ENCODE assay signal across 8 cellular contexts in genomic region chr14:35809597-35809996, GRCh38. TPM values are rescaled to one million over a fixed set of nuclear protein-coding genes. Genes with fewer than 3 reads are reported as not detected.
A peak's percentile ranks its signal among the peaks of the same experiment; 100 is the strongest.
DNase-seq lines count a peak whose midpoint lies in the region; ATAC-seq and TF ChIP-seq lines count a peak whose summit lies in the region.

No MANE protein-coding gene starts in this region.

- H3K27ac ChIP-seq in Karpas-422 (ENCODE audit: low read length), result peak overlapping the region; percentile 1; the same call in 1 of the 2 replicates

- H3K4me3 ChIP-seq in AG10803 (ENCODE audit: low read length) (peak overlapping the region; percentile 80), Karpas-422 (ENCODE audit: low read length) (peak overlapping the region; percentile 98; the same call in 1 of the 2 replicates)

- peaks cover 17% of the 10 kb centered on the region for H3K36me3 Mint-ChIP-seq in central memory CD8-positive, alpha-beta T cell (ENCODE audit: insufficient read depth)
- peaks cover 3% of the 10 kb centered on the region for H3K36me3 Mint-ChIP-seq in nephron progenitor cell (ENCODE audit: low read depth)

- peaks cover 40% of the 10 kb centered on the region for H3K79me2 ChIP-seq in Karpas-422 (ENCODE audit: low read length)

- peak overlapping the region; percentile 100 for H3K27ac Mint-ChIP-seq in central memory CD8-positive, alpha-beta T cell (ENCODE audit: low read depth)
- H3K27ac Mint-ChIP-seq in nephron progenitor cell, result peak overlapping the region; percentile 96

- no peaks in the 10 kb centered on the region for H3K27me3 ChIP-seq in Karpas-422 (ENCODE audit: low read length)

- CTCF ChIA-PET in HEK293T (lab: Yijun Ruan, JAX), result interaction anchor here (1.5 kb wide), 1 partner anchor 9 kb away, joined by 9 read pairs; no protein-coding TSS in a partner anchor

- H3K27me3 Mint-ChIP-seq in central memory CD8-positive, alpha-beta T cell, result no peaks in the 10 kb centered on the region
- H3K27me3 Mint-ChIP-seq in nephron progenitor cell (ENCODE audit: low read depth, poor library complexity), result no peaks in the 10 kb centered on the region

- H2AFZ ChIP-seq in Karpas-422 (ENCODE audit: low read length), result peak overlapping the region; percentile 22

- peaks cover 34% of the 10 kb centered on the region for H3K4me1 Mint-ChIP-seq in central memory CD8-positive, alpha-beta T cell
- peaks cover 18% of the 10 kb centered on the region for H3K4me1 Mint-ChIP-seq in nephron progenitor cell

- no peaks in the 10 kb centered on the region; the same call in 1 of the 2 replicates for H4K20me1 ChIP-seq in Karpas-422 (ENCODE audit: insufficient read depth, low read depth, low read length)

- H3K4me1 ChIP-seq in Karpas-422 (ENCODE audit: low read length), result peaks cover 24% of the 10 kb centered on the region

- no peak for TF ChIP-seq CTCF in AG10803 (conservative IDR thresholded peaks at IDR 0.05; ENCODE audit: low read length)
- no peak for TF ChIP-seq CTCF in nephron progenitor cell (IDR thresholded peaks at IDR 0.05)

- H3K4me2 ChIP-seq in Karpas-422 (ENCODE audit: low read depth, low read length, poor library complexity, severe bottlenecking), result peak overlapping the region; percentile 88

- H3K9me2 ChIP-seq in Karpas-422 (replicated peaks; ENCODE audit: insufficient read depth, low read length), result no peaks in the 10 kb centered on the region

- DNase-seq in AG10803 (ENCODE audit: low read depth), result no peak
- no peak for DNase-seq in Karpas-422
- no peak for DNase-seq in central memory CD8-positive, alpha-beta T cell (ENCODE audit: low spot score in 2 of 2)
- no peak for DNase-seq in nephron progenitor cell
- no peak for DNase-seq in SIG-M5 (lab: John Stamatoyannopoulos, UW)
- no peak for DNase-seq in HEK293T (ENCODE audit: extremely low spot score)

- H3K9me3 ChIP-seq in Karpas-422 (ENCODE audit: low read length), result no peaks in the 10 kb centered on the region

- no peaks in the 10 kb centered on the region; the same call in 1 of the 2 replicates for H3K36me3 ChIP-seq in Karpas-422 (ENCODE audit: insufficient read depth, low read length)

- H3K9ac ChIP-seq in Karpas-422 (ENCODE audit: low read length), result peak overlapping the region; percentile 87; the same call in 1 of the 2 replicates

- no peaks in the 10 kb centered on the region for H3K9me3 Mint-ChIP-seq in central memory CD8-positive, alpha-beta T cell
- peaks cover 5% of the 10 kb centered on the region for H3K9me3 Mint-ChIP-seq in nephron progenitor cell

- POLR2A ChIA-PET in HEK293T (lab: Yijun Ruan, JAX), result interaction anchor here (1.0 to 2.0 kb wide), 3 partner anchors 9 to 511 kb away, joined by 5 to 9 read pairs (median 7); partner anchors contain the start of genes BRMS1L and MBIP

- peak overlapping the region; percentile 90 for H3K4me3 Mint-ChIP-seq in central memory CD8-positive, alpha-beta T cell
- H3K4me3 Mint-ChIP-seq in nephron progenitor cell, result peak overlapping the region; percentile 68

- no peak for ATAC-seq in central memory CD8-positive, alpha-beta T cell (replicated peaks; ENCODE audit: extremely low read depth, poor library complexity, severe bottlenecking)
- no peak for ATAC-seq in GM18519 (IDR thresholded peaks at IDR 0.05; ENCODE audit: low FRiP score, unreplicated experiment)
- no peak for ATAC-seq in GM18867 (IDR thresholded peaks at IDR 0.05; ENCODE audit: unreplicated experiment)

TF ChIP-seq in HEK293T, 16 proteins besides CTCF, POLR2A, EP300 and RAD21:
- TF ChIP-seq FOXM1 (IDR thresholded peaks at IDR 0.05; ENCODE audit: borderline replicate concordance), result no peak
- no peak for TF ChIP-seq ZNF384 (IDR thresholded peaks at IDR 0.05)
- no peak for TF ChIP-seq LEF1 (IDR thresholded peaks at IDR 0.05; ENCODE audit: borderline replicate concordance)
- no peak for TF ChIP-seq ARNT (IDR thresholded peaks at IDR 0.05)
- no peak for TF ChIP-seq FOXK2 (IDR thresholded peaks at IDR 0.05)
- no peak for TF ChIP-seq NFRKB (IDR thresholded peaks at IDR 0.05)
- no peak for TF ChIP-seq SUZ12 (IDR thresholded peaks at IDR 0.05)
- TF ChIP-seq L3MBTL2 (conservative IDR thresholded peaks at IDR 0.05), result no peak
- TF ChIP-seq HDGF (IDR thresholded peaks at IDR 0.05; ENCODE audit: borderline replicate concordance), result no peak
- no peak for TF ChIP-seq ELF4 (IDR thresholded peaks at IDR 0.05)
- TF ChIP-seq TARDBP (IDR thresholded peaks at IDR 0.05), result no peak
- TF ChIP-seq CTBP1 (IDR thresholded peaks at IDR 0.05; ENCODE audit: borderline replicate concordance), result no peak
- no peak for TF ChIP-seq BHLHE40 (IDR thresholded peaks at IDR 0.05; ENCODE audit: borderline replicate concordance)
- TF ChIP-seq SP1 (IDR thresholded peaks at IDR 0.05), result no peak
- TF ChIP-seq FOXA1 (IDR thresholded peaks at IDR 0.05), result no peak
- TF ChIP-seq, protein P1, sequence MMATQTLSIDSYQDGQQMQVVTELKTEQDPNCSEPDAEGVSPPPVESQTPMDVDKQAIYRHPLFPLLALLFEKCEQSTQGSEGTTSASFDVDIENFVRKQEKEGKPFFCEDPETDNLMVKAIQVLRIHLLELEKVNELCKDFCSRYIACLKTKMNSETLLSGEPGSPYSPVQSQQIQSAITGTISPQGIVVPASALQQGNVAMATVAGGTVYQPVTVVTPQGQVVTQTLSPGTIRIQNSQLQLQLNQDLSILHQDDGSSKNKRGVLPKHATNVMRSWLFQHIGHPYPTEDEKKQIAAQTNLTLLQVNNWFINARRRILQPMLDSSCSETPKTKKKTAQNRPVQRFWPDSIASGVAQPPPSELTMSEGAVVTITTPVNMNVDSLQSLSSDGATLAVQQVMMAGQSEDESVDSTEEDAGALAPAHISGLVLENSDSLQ (IDR thresholded peaks at IDR 0.05), result no peak

RNA-seq across cellular contexts. Expression of gene RALGAPA1, which starts 0.5 kb away (rescaled TPM):
- 54.3 and 138 TPM in 2 replicates for total RNA-seq in Karpas-422 (2014; rRNA removed; shearing (Covaris generic); ENCODE audit: low replicate concordance)

RNA-seq across cellular contexts. Expression of gene BRMS1L, which starts 16.5 kb away (rescaled TPM):
- 22.7 and 24.2 TPM in 2 replicates for total RNA-seq in Karpas-422 (2014; rRNA removed; shearing (Covaris generic); ENCODE audit: low replicate concordance)
